In the genomic region with DNA sequence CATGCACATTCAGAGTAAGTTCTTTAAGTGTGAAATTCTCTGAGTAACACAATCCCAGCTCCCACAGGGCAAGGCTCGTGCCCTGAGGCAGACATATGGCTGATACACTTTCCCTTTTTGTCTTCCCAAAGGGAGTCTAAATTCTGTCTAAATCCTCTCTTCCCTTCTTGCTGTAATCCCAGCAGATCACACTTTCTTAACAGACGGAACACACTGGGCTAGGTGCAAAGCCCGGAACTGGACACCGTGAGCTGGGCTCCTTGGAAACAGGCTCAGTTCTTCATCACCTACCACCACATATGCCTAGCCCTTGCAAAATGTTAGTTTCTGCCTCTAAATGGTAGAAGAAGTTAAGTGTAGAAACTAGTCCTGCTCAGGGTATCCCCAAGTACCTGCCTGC, we compare ENCODE assay signal across 21 cellular contexts.
DNase-seq lines count a peak whose midpoint lies in the region; ATAC-seq, FAIRE-seq and TF ChIP-seq lines count a peak whose summit lies in the region.
"Had no signal": no experiment of that assay in that cellular context is flagged by ENCODE, and none has a peak within 500 bp of the region (broad histone marks: within the 10 kb centered on the region; RNA-seq: fewer than 3 reads in every experiment).

No MANE protein-coding gene starts in this region.

- H3K27ac ChIP-seq in GM23338 (ENCODE audit: low read depth), result no peak overlapping the region
- no peak overlapping the region for H3K27ac ChIP-seq in WERI-Rb-1
- H3K27ac ChIP-seq: C4-2B, HL-60 had no signal

- H3K4me3 ChIP-seq in GM23338 (no peak overlapping the region), WERI-Rb-1 (ENCODE audit: low read depth, low read length) (no peak overlapping the region)

- H3K27me3 ChIP-seq in GM23338 (ENCODE audit: insufficient read depth) (no peaks in the 10 kb centered on the region), WERI-Rb-1 (ENCODE audit: insufficient read depth, low read depth, severe bottlenecking) (peaks cover 77% of the 10 kb centered on the region)

- H3K9me3 ChIP-seq in WERI-Rb-1 (ENCODE audit: severe bottlenecking), result peaks cover 2% of the 10 kb centered on the region
- H3K9me3 ChIP-seq: SK-N-SH had no signal

- peaks cover 5% of the 10 kb centered on the region for H3K27me3 Mint-ChIP-seq in GM23338 (ENCODE audit: insufficient read depth, low read depth, poor library complexity)
- no peaks in the 10 kb centered on the region for H3K27me3 Mint-ChIP-seq in glutamatergic neuron (ENCODE audit: unreplicated experiment)
- H3K27me3 Mint-ChIP-seq: B cell had no signal

- H3K4me1 Mint-ChIP-seq in GM23338 (peaks cover 16% of the 10 kb centered on the region), glutamatergic neuron (ENCODE audit: low read depth, unreplicated experiment) (peaks cover 40% of the 10 kb centered on the region)
- H3K4me1 Mint-ChIP-seq: B cell; CD8-positive, alpha-beta memory T cell had no signal

- H3K36me3 Mint-ChIP-seq in GM23338 (ENCODE audit: low read depth) (no peaks in the 10 kb centered on the region), glutamatergic neuron (ENCODE audit: unreplicated experiment) (no peaks in the 10 kb centered on the region)
- H3K36me3 Mint-ChIP-seq: CD8-positive, alpha-beta memory T cell had no signal

- ATAC-seq in GM23338, result peak; percentile 45
- ATAC-seq: HCT116 had no signal

- intact Hi-C loops in posterior vena cava (cut with DNase I), result no loop called here

- no peak overlapping the region for H3K4me2 ChIP-seq in GM23338
- H3K4me2 ChIP-seq: SK-N-SH had no signal

- H3K27ac Mint-ChIP-seq in GM23338 (no peak overlapping the region), glutamatergic neuron (ENCODE audit: unreplicated experiment) (peak overlapping the region; percentile 85)
- H3K27ac Mint-ChIP-seq: B cell; CD8-positive, alpha-beta memory T cell had no signal

- H3K79me2 ChIP-seq in GM23338 (replicated peaks; ENCODE audit: insufficient read depth), result no peaks in the 10 kb centered on the region

- H3K9me3 Mint-ChIP-seq in GM23338 (no peaks in the 10 kb centered on the region), glutamatergic neuron (ENCODE audit: unreplicated experiment) (peaks cover 12% of the 10 kb centered on the region)
- H3K9me3 Mint-ChIP-seq: CD8-positive, alpha-beta memory T cell had no signal

- H3K4me3 Mint-ChIP-seq in GM23338, result no peak overlapping the region
- no peak overlapping the region for H3K4me3 Mint-ChIP-seq in glutamatergic neuron (ENCODE audit: unreplicated experiment)
- H3K4me3 Mint-ChIP-seq: B cell; CD8-positive, alpha-beta memory T cell had no signal

- no peak overlapping the region for H2AFZ ChIP-seq in GM23338

- H3K9me2 ChIP-seq in GM23338 (ENCODE audit: insufficient read depth), result no peaks in the 10 kb centered on the region
- H3K9me2 ChIP-seq: SK-N-SH had no signal

- DNase-seq in GM23338 (ENCODE audit: low spot score), result no peak
- peak; percentile 80 for DNase-seq in WERI-Rb-1
- DNase-seq in glutamatergic neuron, result peak; percentile 35
- peak; percentile 44 for DNase-seq in posterior vena cava (ENCODE audit: low spot score)
- DNase-seq in hippocampal formation (lab: John Stamatoyannopoulos, UW), result no peak
- DNase-seq in urothelium cell line (ENCODE audit: low spot score), result no peak
- no peak for DNase-seq in activated gamma-delta T cell (lab: John Stamatoyannopoulos, UW)
- DNase-seq: CD8-positive, alpha-beta memory T cell; DMS153; DND-41; NCI-H1092; NCI-H1417 treated with DMSO at 0.1 percent for 48 hours; NCI-H1694 treated with DMSO at 0.1 percent for 48 hours; NCI-H2081; NCI-H2227 treated with DMSO at 0.1 percent for 48 hours had no signal

- TF ChIP-seq CTCF in GM23338 (conservative IDR thresholded peaks at IDR 0.05; ENCODE audit: low read depth in 2 of 2) (no peak), WERI-Rb-1 (IDR thresholded peaks at IDR 0.05; ENCODE audit: low read depth, low read length) (no peak), glutamatergic neuron (IDR thresholded peaks at IDR 0.05; ENCODE audit: partially characterized antibody, unreplicated experiment) (no peak)

- no peaks in the 10 kb centered on the region for H3F3A ChIP-seq in GM23338 (replicated peaks; ENCODE audit: low read depth)

- H4K20me1 ChIP-seq in GM23338 (replicated peaks; ENCODE audit: insufficient read depth), result no peaks in the 10 kb centered on the region

- H3K36me3 ChIP-seq in GM23338 (ENCODE audit: insufficient read depth) (no peaks in the 10 kb centered on the region; the same call in 1 of the 2 replicates), WERI-Rb-1 (no peaks in the 10 kb centered on the region)

- no peaks in the 10 kb centered on the region; the same call in 1 of the 2 replicates for H3K4me1 ChIP-seq in GM23338 (ENCODE audit: insufficient read depth)

- FAIRE-seq in urothelium cell line (lab: Jason Lieb, UNC), result no peak
- FAIRE-seq: GM19239 had no signal

TF ChIP-seq in GM23338, 12 proteins besides CTCF, POLR2A, EP300 and RAD21 (continues in another document):
- TF ChIP-seq, protein P1, sequence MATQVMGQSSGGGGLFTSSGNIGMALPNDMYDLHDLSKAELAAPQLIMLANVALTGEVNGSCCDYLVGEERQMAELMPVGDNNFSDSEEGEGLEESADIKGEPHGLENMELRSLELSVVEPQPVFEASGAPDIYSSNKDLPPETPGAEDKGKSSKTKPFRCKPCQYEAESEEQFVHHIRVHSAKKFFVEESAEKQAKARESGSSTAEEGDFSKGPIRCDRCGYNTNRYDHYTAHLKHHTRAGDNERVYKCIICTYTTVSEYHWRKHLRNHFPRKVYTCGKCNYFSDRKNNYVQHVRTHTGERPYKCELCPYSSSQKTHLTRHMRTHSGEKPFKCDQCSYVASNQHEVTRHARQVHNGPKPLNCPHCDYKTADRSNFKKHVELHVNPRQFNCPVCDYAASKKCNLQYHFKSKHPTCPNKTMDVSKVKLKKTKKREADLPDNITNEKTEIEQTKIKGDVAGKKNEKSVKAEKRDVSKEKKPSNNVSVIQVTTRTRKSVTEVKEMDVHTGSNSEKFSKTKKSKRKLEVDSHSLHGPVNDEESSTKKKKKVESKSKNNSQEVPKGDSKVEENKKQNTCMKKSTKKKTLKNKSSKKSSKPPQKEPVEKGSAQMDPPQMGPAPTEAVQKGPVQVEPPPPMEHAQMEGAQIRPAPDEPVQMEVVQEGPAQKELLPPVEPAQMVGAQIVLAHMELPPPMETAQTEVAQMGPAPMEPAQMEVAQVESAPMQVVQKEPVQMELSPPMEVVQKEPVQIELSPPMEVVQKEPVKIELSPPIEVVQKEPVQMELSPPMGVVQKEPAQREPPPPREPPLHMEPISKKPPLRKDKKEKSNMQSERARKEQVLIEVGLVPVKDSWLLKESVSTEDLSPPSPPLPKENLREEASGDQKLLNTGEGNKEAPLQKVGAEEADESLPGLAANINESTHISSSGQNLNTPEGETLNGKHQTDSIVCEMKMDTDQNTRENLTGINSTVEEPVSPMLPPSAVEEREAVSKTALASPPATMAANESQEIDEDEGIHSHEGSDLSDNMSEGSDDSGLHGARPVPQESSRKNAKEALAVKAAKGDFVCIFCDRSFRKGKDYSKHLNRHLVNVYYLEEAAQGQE (IDR thresholded peaks at IDR 0.05; ENCODE audit: unreplicated experiment), result no peak
- TF ChIP-seq CREB1 (CRISPR knock-in tag; IDR thresholded peaks at IDR 0.05; ENCODE audit: low read depth), result no peak
- no peak for TF ChIP-seq EZH2 (IDR thresholded peaks at IDR 0.05; ENCODE audit: low read depth, unreplicated experiment)
- TF ChIP-seq POLR2AphosphoS5 (IDR thresholded peaks at IDR 0.05; ENCODE audit: low read depth), result no peak
- TF ChIP-seq, protein P2, sequence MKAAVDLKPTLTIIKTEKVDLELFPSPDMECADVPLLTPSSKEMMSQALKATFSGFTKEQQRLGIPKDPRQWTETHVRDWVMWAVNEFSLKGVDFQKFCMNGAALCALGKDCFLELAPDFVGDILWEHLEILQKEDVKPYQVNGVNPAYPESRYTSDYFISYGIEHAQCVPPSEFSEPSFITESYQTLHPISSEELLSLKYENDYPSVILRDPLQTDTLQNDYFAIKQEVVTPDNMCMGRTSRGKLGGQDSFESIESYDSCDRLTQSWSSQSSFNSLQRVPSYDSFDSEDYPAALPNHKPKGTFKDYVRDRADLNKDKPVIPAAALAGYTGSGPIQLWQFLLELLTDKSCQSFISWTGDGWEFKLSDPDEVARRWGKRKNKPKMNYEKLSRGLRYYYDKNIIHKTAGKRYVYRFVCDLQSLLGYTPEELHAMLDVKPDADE (IDR thresholded peaks at IDR 0.05), result no peak
- TF ChIP-seq EZH2phosphoT487 (IDR thresholded peaks at IDR 0.05; ENCODE audit: unreplicated experiment), result no peak

Comparison
In these comparisons a context has a peak if more than half of its experiments do, and no peak if none do; other contexts are left out.
1. DNase-seq: peak in WERI-Rb-1 (single experiment), glutamatergic neuron (single experiment) and posterior vena cava (single experiment); none in GM23338 (single experiment), hippocampal formation (0 of 2), urothelium cell line (single experiment) and activated gamma-delta T cell (single experiment).